8 cellular contexts compared by ENCODE assay signal in genomic region chrX:10016516-10017132, GRCh38. TPM values are rescaled to one million over a fixed set of nuclear protein-coding genes. Genes with fewer than 3 reads are reported as not detected.
DNase-seq lines count a peak whose midpoint lies in the region; ATAC-seq, FAIRE-seq and TF ChIP-seq lines count a peak whose summit lies in the region.

No MANE protein-coding gene starts in this region.

- H3K4me2 ChIP-seq in A549, result peak overlapping the region; percentile 91

- peaks cover 3% of the 10 kb centered on the region for H3K36me3 Mint-ChIP-seq in IgD-negative memory B cell

- H3K4me3 Mint-ChIP-seq in IgD-negative memory B cell, result peak overlapping the region; percentile 75 to 89 (median 86)

- H3K27ac ChIP-seq in A549 (peak overlapping the region; percentile 100), coronary artery (peak overlapping the region; percentile 76 to 94)

- FAIRE-seq in A549 (lab: Jason Lieb, UNC), result no peak

- no peak for TF ChIP-seq RAD21 in A549 (conservative IDR thresholded peaks at IDR 0.05 in 1 of 2, IDR thresholded peaks at IDR 0.05 in 1 of 2)

- CTCF ChIA-PET in A549 (lab: Yijun Ruan, JAX), result interaction anchor here (0.6 to 2.6 kb wide), 6 partner anchors 13 to 103 kb away, joined by 3 to 17 read pairs (median 4); no protein-coding TSS in a partner anchor

- no peak for ATAC-seq in A549

- peaks cover 0 to 1% (median 0%) of the 10 kb centered on the region in 3 donors for H3K9me3 Mint-ChIP-seq in IgD-negative memory B cell

- no peak for TF ChIP-seq CTCF in A549 (IDR thresholded peaks at IDR 0.05)
- no peak for TF ChIP-seq CTCF in coronary artery (IDR thresholded peaks at IDR 0.05)

- DNase-seq in A549 (ENCODE audit: low read depth in 1 of 2, low spot score in 1 of 2) (no peak), coronary artery (ENCODE audit: low spot score) (no peak), myocyte (ENCODE audit: low read depth) (peak; percentile 22), mucosa of gallbladder (ENCODE audit: low spot score) (no peak), hypothalamus (lab: John Stamatoyannopoulos, UW) (no peak), kidney tubule cell (ENCODE audit: low spot score) (no peak), HCEC 1CT (no peak)

- H3K4me3 ChIP-seq in A549 (peak overlapping the region; percentile 96), coronary artery (peak overlapping the region; percentile 73)

- TF ChIP-seq POLR2A in A549 (IDR thresholded peaks at IDR 0.05; ENCODE audit: low read length), result no peak

- peaks cover 47% of the 10 kb centered on the region for H3K4me1 ChIP-seq in A549

- H3K4me1 Mint-ChIP-seq in IgD-negative memory B cell, result peaks cover 8 to 30% (median 20%) of the 10 kb centered on the region in 3 donors

- peak overlapping the region in 2 of 3 donors; percentile 47 to 78 for H3K27ac Mint-ChIP-seq in IgD-negative memory B cell

- POLR2A ChIA-PET in A549 (lab: Yijun Ruan, JAX), result interaction anchor here (1.4 to 2.2 kb wide), 2 partner anchors 13 to 17 kb away, joined by 4 to 12 read pairs; no protein-coding TSS in a partner anchor

- no peak for TF ChIP-seq EP300 in A549 (IDR thresholded peaks at IDR 0.05)

- no peaks in the 10 kb centered on the region for H3K9me3 ChIP-seq in A549

- WGBS in A549 (ENCODE audit: missing lambda C conversion rate), result 2% methylated on average over 9 of the region's 11 CpGs

- peaks cover 4% of the 10 kb centered on the region for H3K27me3 Mint-ChIP-seq in IgD-negative memory B cell

TF ChIP-seq in A549, 52 proteins besides CTCF, POLR2A, EP300 and RAD21:
- TF ChIP-seq HDAC2 (IDR thresholded peaks at IDR 0.05), result no peak
- TF ChIP-seq MAX (IDR thresholded peaks at IDR 0.05), result 0 out of 2 replicates have a peak, but pooled peaks have one; percentile 14
- no peak for TF ChIP-seq JUNB (IDR thresholded peaks at IDR 0.05)

RNA-seq across cellular contexts. Expression of gene CLDN34, which starts 49.5 kb away (rescaled TPM):
- not detected in 2 replicates for polyA plus RNA-seq in A549 (2011; rRNA removed)
- not detected in 2 replicates for polyA plus RNA-seq in A549 (2012; cell fraction: cytosol; rRNA removed)
- not detected in 2 replicates for polyA plus RNA-seq in A549 (2012; cell fraction: nucleus; rRNA removed)
- not detected in 3 replicates for polyA plus RNA-seq in A549 (2017; fragmentation: RNase III; extraction: RNeasy Plus Mini Kit Qiagen cat#74134 plus additional on column Dnase treatment)
- polyA minus RNA-seq in A549 (2011; rRNA and poly(A)+ RNA removed), result not detected in 2 replicates
- polyA plus RNA-seq in IgD-negative memory B cell, result not detected
- not detected in 2 replicates for total RNA-seq in myocyte
- 0.18 TPM for polyA plus RNA-seq in myocyte (2012)
- 0.43 TPM for total RNA-seq in mucosa of gallbladder
